17 cellular contexts compared by ENCODE assay signal in the genomic region with DNA sequence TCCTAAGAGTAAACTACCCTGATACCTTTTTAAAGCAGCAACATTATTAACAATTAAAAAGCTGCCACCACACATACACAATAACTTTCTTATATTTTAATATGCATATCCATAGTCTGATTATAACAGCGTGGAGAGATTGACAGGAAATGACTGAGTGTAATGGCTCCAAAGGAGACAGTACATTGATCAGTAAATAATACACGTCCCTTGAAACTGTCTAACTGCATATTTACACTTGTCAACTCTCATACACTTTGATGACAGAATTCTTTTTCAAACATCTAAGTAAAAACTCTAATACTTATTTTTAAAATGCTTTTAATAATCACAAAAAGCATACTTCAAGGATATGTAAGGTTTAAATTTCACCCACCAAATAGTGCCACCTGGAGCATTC.
DNase-seq lines count a peak whose midpoint lies in the region; ATAC-seq and TF ChIP-seq lines count a peak whose summit lies in the region.
"Had no signal": no experiment of that assay in that cellular context is flagged by ENCODE, and none has a peak within 500 bp of the region (broad histone marks: within the 10 kb centered on the region; RNA-seq: fewer than 3 reads in every experiment).

No MANE protein-coding gene starts in this region.

- peak overlapping the region; percentile 20; the same call in 1 of the 2 replicates for H3K4me2 ChIP-seq in DOHH2 (ENCODE audit: low read length)

- H3K9me2 ChIP-seq in DOHH2 (replicated peaks; ENCODE audit: control insufficient read depth, low read length), result no peaks in the 10 kb centered on the region

- TF ChIP-seq CTCF in DOHH2 (IDR thresholded peaks at IDR 0.05; ENCODE audit: low read depth, low read length, poor library complexity, severe bottlenecking) (no peak), colonic mucosa (IDR thresholded peaks at IDR 0.05) (no peak)

- no peaks in the 10 kb centered on the region for H3K9me3 ChIP-seq in DOHH2 (ENCODE audit: control insufficient read depth, insufficient read depth, low read length)
- H3K9me3 ChIP-seq in colonic mucosa, result no peaks in the 10 kb centered on the region
- H3K9me3 ChIP-seq: SJCRH30 had no signal

- H3F3A ChIP-seq in DOHH2 (ENCODE audit: control insufficient read depth, insufficient read depth), result no peaks in the 10 kb centered on the region

- H3K79me2 ChIP-seq in DOHH2 (ENCODE audit: control insufficient read depth, low read length), result peaks cover 95% of the 10 kb centered on the region

- H3K27me3 ChIP-seq in DOHH2 (ENCODE audit: control insufficient read depth, low read length) (no peaks in the 10 kb centered on the region), colonic mucosa (no peaks in the 10 kb centered on the region)
- H3K27me3 ChIP-seq: SJCRH30 had no signal

- no peak overlapping the region for H3K9ac ChIP-seq in colonic mucosa (ENCODE audit: low read depth in 2 of 2, low read length in 2 of 2)

- no peak overlapping the region for H3K4me3 Mint-ChIP-seq in stimulated activated naive CD8-positive, alpha-beta T cell treated with anti-CD3 and anti-CD28 coated beads, Interleukin-15, Interleukin-2, amounts not matched to agents 100 ng/mL and 50 ng/mL, for 24 hours
- no peak overlapping the region for H3K4me3 Mint-ChIP-seq in activated naive CD8-positive, alpha-beta T cell treated with anti-CD3 and anti-CD28 coated beads, Interleukin-2, amount 10 ng/mL, durations not matched to agents 7 days and 5 days
- H3K4me3 Mint-ChIP-seq in stimulated activated naive CD8-positive, alpha-beta T cell treated with anti-CD3 and anti-CD28 coated beads, Interleukin-15, amount 100 ng/mL, for 72 hours, result peak overlapping the region; percentile 13 to 63

- no peak for DNase-seq in stimulated activated naive CD8-positive, alpha-beta T cell treated with anti-CD3 and anti-CD28 coated beads, Interleukin-15, Interleukin-2, amounts not matched to agents 100 U/mL and 50 U/mL, for 24 hours
- DNase-seq in activated naive CD8-positive, alpha-beta T cell treated with anti-CD3 and anti-CD28 coated beads, Interleukin-2, amount 10 ng/mL, durations not matched to agents 7 days and 5 days, result no peak
- DNase-seq in stimulated activated naive CD8-positive, alpha-beta T cell treated with anti-CD3 and anti-CD28 coated beads, Interleukin-15, amount 100 ng/mL, for 72 hours, result no peak
- DNase-seq in NCI-H146 (lab: John Stamatoyannopoulos, UW), result no peak
- DNase-seq in NCI-H748 (lab: John Stamatoyannopoulos, UW; ENCODE audit: unreplicated experiment), result no peak
- no peak for DNase-seq in colonic mucosa
- DNase-seq: C1 segment of cervical spinal cord, KG1, NCI-H1092 treated with DMSO at 0.1 percent for 48 hours, NCI-H2029 treated with DMSO at 0.1 percent for 48 hours, NCI-H226, NCI-H510A treated with DMSO at 0.1 percent for 48 hours, NCI-H82, OCI-M1, SJCRH30 had no signal

- no peak for ATAC-seq in stimulated activated naive CD8-positive, alpha-beta T cell treated with anti-CD3 and anti-CD28 coated beads, Interleukin-15, Interleukin-2, amounts not matched to agents 100 U/mL and 50 U/mL, for 24 hours
- ATAC-seq in activated naive CD8-positive, alpha-beta T cell treated with anti-CD3 and anti-CD28 coated beads, Interleukin-2, amount 10 ng/mL, durations not matched to agents 7 days and 5 days (ENCODE audit: low read depth), result no peak
- ATAC-seq in stimulated activated naive CD8-positive, alpha-beta T cell treated with anti-CD3 and anti-CD28 coated beads, Interleukin-15, amount 100 ng/mL, for 72 hours, result no peak

- POLR2A ChIA-PET in activated naive CD8-positive, alpha-beta T cell treated with anti-CD3 and anti-CD28 coated beads, Interleukin-2, amount 10 ng/mL, durations not matched to agents 7 days and 5 days (lab: Charles Lee), result interaction anchor here (0.8 kb wide), 1 partner anchor 67 kb away, joined by 4 read pairs; no protein-coding TSS in a partner anchor

- no peaks in the 10 kb centered on the region for H3K27me3 Mint-ChIP-seq in stimulated activated naive CD8-positive, alpha-beta T cell treated with anti-CD3 and anti-CD28 coated beads, Interleukin-15, Interleukin-2, amounts not matched to agents 100 ng/mL and 50 ng/mL, for 24 hours
- H3K27me3 Mint-ChIP-seq in activated naive CD8-positive, alpha-beta T cell treated with anti-CD3 and anti-CD28 coated beads, Interleukin-2, amount 10 ng/mL, durations not matched to agents 7 days and 5 days, result no peaks in the 10 kb centered on the region
- H3K27me3 Mint-ChIP-seq in stimulated activated naive CD8-positive, alpha-beta T cell treated with anti-CD3 and anti-CD28 coated beads, Interleukin-15, amount 100 ng/mL, for 72 hours, result no peaks in the 10 kb centered on the region

- H3K27ac Mint-ChIP-seq in stimulated activated naive CD8-positive, alpha-beta T cell treated with anti-CD3 and anti-CD28 coated beads, Interleukin-15, Interleukin-2, amounts not matched to agents 100 ng/mL and 50 ng/mL, for 24 hours, result peak overlapping the region; percentile 94
- H3K27ac Mint-ChIP-seq in activated naive CD8-positive, alpha-beta T cell treated with anti-CD3 and anti-CD28 coated beads, Interleukin-2, amount 10 ng/mL, durations not matched to agents 7 days and 5 days, result peak overlapping the region; percentile 65
- H3K27ac Mint-ChIP-seq in stimulated activated naive CD8-positive, alpha-beta T cell treated with anti-CD3 and anti-CD28 coated beads, Interleukin-15, amount 100 ng/mL, for 72 hours, result peak overlapping the region; percentile 55 to 71

- H3K4me1 Mint-ChIP-seq in stimulated activated naive CD8-positive, alpha-beta T cell treated with anti-CD3 and anti-CD28 coated beads, Interleukin-15, Interleukin-2, amounts not matched to agents 100 ng/mL and 50 ng/mL, for 24 hours (ENCODE audit: low read depth), result peaks cover 96% of the 10 kb centered on the region
- H3K4me1 Mint-ChIP-seq in activated naive CD8-positive, alpha-beta T cell treated with anti-CD3 and anti-CD28 coated beads, Interleukin-2, amount 10 ng/mL, durations not matched to agents 7 days and 5 days, result peaks cover 74% of the 10 kb centered on the region
- H3K4me1 Mint-ChIP-seq in stimulated activated naive CD8-positive, alpha-beta T cell treated with anti-CD3 and anti-CD28 coated beads, Interleukin-15, amount 100 ng/mL, for 72 hours, result peaks cover 95% of the 10 kb centered on the region

- no peaks in the 10 kb centered on the region for H3K9me3 Mint-ChIP-seq in stimulated activated naive CD8-positive, alpha-beta T cell treated with anti-CD3 and anti-CD28 coated beads, Interleukin-15, Interleukin-2, amounts not matched to agents 100 ng/mL and 50 ng/mL, for 24 hours
- no peaks in the 10 kb centered on the region for H3K9me3 Mint-ChIP-seq in activated naive CD8-positive, alpha-beta T cell treated with anti-CD3 and anti-CD28 coated beads, Interleukin-2, amount 10 ng/mL, durations not matched to agents 7 days and 5 days
- no peaks in the 10 kb centered on the region for H3K9me3 Mint-ChIP-seq in stimulated activated naive CD8-positive, alpha-beta T cell treated with anti-CD3 and anti-CD28 coated beads, Interleukin-15, amount 100 ng/mL, for 72 hours

- intact Hi-C loops in colonic mucosa (cut with DNase I), result no loop called here

- H3K4me3 ChIP-seq in DOHH2 (ENCODE audit: low read length) (no peak overlapping the region), colonic mucosa (no peak overlapping the region)
- H3K4me3 ChIP-seq: SJCRH30 had no signal

- H3K27ac ChIP-seq in DOHH2 (ENCODE audit: low read depth, low read length), result no peak overlapping the region
- H3K27ac ChIP-seq in colonic mucosa, result no peak overlapping the region
- H3K27ac ChIP-seq: SJCRH30 had no signal

- H3K4me1 ChIP-seq in DOHH2 (ENCODE audit: control insufficient read depth, low read length) (peaks cover 59% of the 10 kb centered on the region), colonic mucosa (no peaks in the 10 kb centered on the region)
- H3K4me1 ChIP-seq: SJCRH30 had no signal

- peaks cover 10% of the 10 kb centered on the region for H3K36me3 Mint-ChIP-seq in stimulated activated naive CD8-positive, alpha-beta T cell treated with anti-CD3 and anti-CD28 coated beads, Interleukin-15, Interleukin-2, amounts not matched to agents 100 ng/mL and 50 ng/mL, for 24 hours (ENCODE audit: low read depth)
- peaks cover 16% of the 10 kb centered on the region for H3K36me3 Mint-ChIP-seq in activated naive CD8-positive, alpha-beta T cell treated with anti-CD3 and anti-CD28 coated beads, Interleukin-2, amount 10 ng/mL, durations not matched to agents 7 days and 5 days

- H3K36me3 ChIP-seq in DOHH2 (ENCODE audit: control insufficient read depth, low read length) (peaks cover 20% of the 10 kb centered on the region), colonic mucosa (no peaks in the 10 kb centered on the region)
- H3K36me3 ChIP-seq: SJCRH30 had no signal

- H4K20me1 ChIP-seq in DOHH2 (ENCODE audit: control insufficient read depth, insufficient read depth, low read depth, low read length), result no peaks in the 10 kb centered on the region

Comparison
In these comparisons a context has a peak if more than half of its experiments do, and no peak if none do; other contexts are left out.
1. H3K4me3 Mint-ChIP-seq: peak in stimulated activated naive CD8-positive, alpha-beta T cell treated with anti-CD3 and anti-CD28 coated beads, Interleukin-15, amount 100 ng/mL, for 72 hours (2 of 2); none in stimulated activated naive CD8-positive, alpha-beta T cell treated with anti-CD3 and anti-CD28 coated beads, Interleukin-15, Interleukin-2, amounts not matched to agents 100 ng/mL and 50 ng/mL, for 24 hours (single experiment) and activated naive CD8-positive, alpha-beta T cell treated with anti-CD3 and anti-CD28 coated beads, Interleukin-2, amount 10 ng/mL, durations not matched to agents 7 days and 5 days (single experiment).
2. Peak in every context shown above with its lines, with median percentiles within 50 percentile points of each other: H3K27ac Mint-ChIP-seq.